Comparison of ENCODE assay signal across 16 cellular contexts in the genomic region with DNA sequence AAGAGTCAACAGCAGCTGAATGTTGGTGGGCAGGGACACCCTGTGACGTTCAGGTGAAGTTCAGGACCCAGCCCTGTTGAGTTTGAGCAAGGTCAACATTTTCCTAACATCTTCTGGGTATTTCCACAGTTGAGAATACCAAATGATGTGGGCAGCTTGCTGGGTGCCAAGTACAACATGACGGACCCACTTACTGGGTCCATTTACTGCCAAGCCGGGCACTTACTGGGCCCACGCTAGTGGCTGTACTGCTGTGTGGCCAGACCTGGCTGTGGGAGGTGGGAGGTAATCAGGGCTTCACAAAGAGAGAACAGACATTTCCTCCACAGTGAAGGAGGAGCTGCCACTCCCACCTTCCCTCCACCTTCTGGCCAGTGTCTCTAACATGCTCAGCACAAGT.
"Had no signal": no experiment of that assay in that cellular context is flagged by ENCODE, and none has a peak within 500 bp of the region (broad histone marks: within the 10 kb centered on the region; RNA-seq: fewer than 3 reads in every experiment).

No MANE protein-coding gene starts in this region.

- H3K27ac Mint-ChIP-seq: activated CD4-positive, alpha-beta T cell treated with anti-CD3 and anti-CD28 coated beads, Interleukin-2, amount 10 ng/mL, durations not matched to agents 7 days and 5 days; activated T-helper 2 cell treated with anti-CD3 and anti-CD28 coated beads, Interferon-gamma antibody, Interleukin-2, Interleukin-4, amounts not matched to agents 10 μg/mL and 5 μg/mL and 100 μg/mL, durations not matched to agents 14 hours and 24 hours and 36 hours; memory B cell; natural killer cell; stimulated activated memory B cell treated with anti-CD40 and anti-IgM and Interleukin-4, amounts not matched to agents 10 μg/mL and 1 μg/mL and 100 μg/mL, for 72 hours had no signal

- H3K27ac ChIP-seq: right atrium auricular region had no signal

- DNase-seq: activated CD4-positive, alpha-beta T cell treated with anti-CD3 and anti-CD28 coated beads, Interleukin-2, amount 10 ng/mL, durations not matched to agents 7 days and 5 days; activated CD4-positive, CD25-positive, alpha-beta regulatory T cell; activated naive CD4-positive, alpha-beta T cell treated with anti-CD3 and anti-CD28 coated beads, Interleukin-2, amount 50 U/mL, for 16 hours; activated T-cell treated with anti-CD3 and anti-CD28 coated beads for 4 hours; adrenal gland; dermis blood vessel endothelial cell; glutamatergic neuron; left cardiac atrium; natural killer cell; stimulated activated CD4-positive, alpha-beta T cell treated with anti-CD3 and anti-CD28 coated beads, Interleukin-1b, Interleukin-23, amount 100 ng/mL, for 48 hours; substantia nigra had no signal

- H3K27me3 ChIP-seq: adrenal gland, right atrium auricular region had no signal

- ATAC-seq: left cardiac atrium; natural killer cell; stimulated activated memory B cell treated with anti-CD40 and anti-IgM and Interleukin-4, amounts not matched to agents 10 μg/mL and 1 μg/mL and 100 μg/mL, for 72 hours had no signal

- H3K4me3 Mint-ChIP-seq: activated CD4-positive, alpha-beta T cell treated with anti-CD3 and anti-CD28 coated beads, Interleukin-2, amount 10 ng/mL, durations not matched to agents 7 days and 5 days; central memory CD8-positive, alpha-beta T cell; memory B cell; natural killer cell; stimulated activated memory B cell treated with anti-CD40 and anti-IgM and Interleukin-4, amounts not matched to agents 10 μg/mL and 1 μg/mL and 100 μg/mL, for 72 hours had no signal

- H3K4me1 Mint-ChIP-seq: activated CD4-positive, alpha-beta T cell treated with anti-CD3 and anti-CD28 coated beads, Interleukin-2, amount 10 ng/mL, durations not matched to agents 7 days and 5 days; central memory CD8-positive, alpha-beta T cell; memory B cell; natural killer cell; stimulated activated memory B cell treated with anti-CD40 and anti-IgM and Interleukin-4, amounts not matched to agents 10 μg/mL and 1 μg/mL and 100 μg/mL, for 72 hours had no signal

- H3K36me3 Mint-ChIP-seq: memory B cell; natural killer cell; stimulated activated memory B cell treated with anti-CD40 and anti-IgM and Interleukin-4, amounts not matched to agents 10 μg/mL and 1 μg/mL and 100 μg/mL, for 72 hours had no signal

- H3K36me3 ChIP-seq: adrenal gland, right atrium auricular region had no signal

- H3K4me3 ChIP-seq: adrenal gland, right atrium auricular region had no signal

- H3K9me3 Mint-ChIP-seq: activated CD4-positive, alpha-beta T cell treated with anti-CD3 and anti-CD28 coated beads, Interleukin-2, amount 10 ng/mL, durations not matched to agents 7 days and 5 days; activated T-helper 2 cell treated with anti-CD3 and anti-CD28 coated beads, Interferon-gamma antibody, Interleukin-2, Interleukin-4, amounts not matched to agents 10 μg/mL and 5 μg/mL and 100 μg/mL, durations not matched to agents 14 hours and 24 hours and 36 hours; central memory CD8-positive, alpha-beta T cell; memory B cell; natural killer cell; stimulated activated memory B cell treated with anti-CD40 and anti-IgM and Interleukin-4, amounts not matched to agents 10 μg/mL and 1 μg/mL and 100 μg/mL, for 72 hours had no signal

- H3K9me3 ChIP-seq: adrenal gland, right atrium auricular region had no signal
